27 cellular contexts compared by ENCODE assay signal in the genomic region with DNA sequence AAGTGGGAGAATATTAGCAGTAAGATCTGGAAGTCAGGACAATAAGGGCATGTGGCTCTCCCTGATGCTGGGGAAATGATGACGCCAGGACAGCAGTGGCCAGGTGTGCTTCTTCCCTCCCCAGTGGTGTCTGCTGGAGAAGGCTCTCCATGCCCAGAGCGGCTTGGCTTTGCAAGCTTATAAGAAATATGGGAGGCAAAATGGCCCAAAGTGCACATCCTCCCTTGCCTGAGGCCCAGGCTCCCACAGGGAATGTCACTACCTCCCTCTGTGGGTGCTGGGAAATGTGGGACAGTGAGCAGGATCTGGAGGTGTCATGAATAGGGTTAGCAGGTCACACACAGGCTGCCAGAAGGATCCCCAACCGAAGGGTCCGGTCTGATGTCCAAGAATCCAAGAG. TPM values are rescaled to one million over a fixed set of nuclear protein-coding genes. Genes with fewer than 3 reads are reported as not detected.
"Had no signal": no experiment of that assay in that cellular context is flagged by ENCODE, and none has a peak within 500 bp of the region (broad histone marks: within the 10 kb centered on the region; RNA-seq: fewer than 3 reads in every experiment).

No MANE protein-coding gene starts in this region.

- H3K27ac ChIP-seq: adrenal gland had no signal

- H3K27me3 ChIP-seq: adrenal gland had no signal

- H3K9me3 ChIP-seq: adrenal gland had no signal

- H3K4me3 ChIP-seq: adrenal gland had no signal

- H3K36me3 ChIP-seq: adrenal gland had no signal

- ATAC-seq: activated CD8-positive, alpha-beta T cell treated with anti-CD3 and anti-CD28 coated beads, Interleukin-2, amount 10 ng/mL, durations not matched to agents 7 days and 5 days; activated T-cell treated with anti-CD3 and anti-CD28 coated beads, Interleukin-2, amount 50 U/mL, for 72 hours; PC-3; T-helper 17 cell; WTC11 had no signal

- DNase-seq: activated CD4-positive, alpha-beta T cell treated with anti-CD3 and anti-CD28 coated beads for 48 hours; activated CD4-positive, alpha-beta T cell treated with anti-CD3 and anti-CD28 coated beads, Interleukin-2, amount 50 U/mL, for 4 hours; activated CD4-positive, CD25-positive, alpha-beta regulatory T cell treated with anti-CD3 and anti-CD28 coated beads, Interleukin-2, amount 50 U/mL, for 72 hours; activated CD8-positive, alpha-beta T cell treated with anti-CD3 and anti-CD28 coated beads, Interleukin-2, amount 10 ng/mL, durations not matched to agents 7 days and 5 days; activated naive CD4-positive, alpha-beta T cell treated with anti-CD3 and anti-CD28 coated beads, Interleukin-2, amount 50 U/mL, for 16 hours; activated naive CD8-positive, alpha-beta T cell treated with anti-CD3 and anti-CD28 coated beads, Interleukin-2, amount 10 ng/mL, durations not matched to agents 7 days and 5 days; activated T-cell treated with anti-CD3 and anti-CD28 coated beads, Interleukin-2, amount 50 U/mL, for 72 hours; anterior cingulate cortex; cerebellar nuclear complex; KG1; NCI-H1048; NCI-H146; NCI-H187 treated with DMSO at 0.1 percent for 48 hours; NCI-H2107; NCI-H345; NCI-H510A; NCI-H69; PC-3; SIG-M5; T-helper 17 cell; T-helper 9 cell had no signal

RNA-seq across cellular contexts. Expression of gene ZNF488, which starts 17.1 kb away (rescaled TPM):
- total RNA-seq: activated CD8-positive, alpha-beta T cell treated with anti-CD3 and anti-CD28 coated beads, Interleukin-2, amount 10 ng/mL, durations not matched to agents 7 days and 5 days; activated naive CD8-positive, alpha-beta T cell treated with anti-CD3 and anti-CD28 coated beads, Interleukin-2, amount 10 ng/mL, durations not matched to agents 7 days and 5 days; T-helper 17 cell had no signal

RNA-seq across cellular contexts. Expression of gene RBP3, which starts 53.0 kb away (rescaled TPM):
- total RNA-seq: activated CD8-positive, alpha-beta T cell treated with anti-CD3 and anti-CD28 coated beads, Interleukin-2, amount 10 ng/mL, durations not matched to agents 7 days and 5 days; activated naive CD8-positive, alpha-beta T cell treated with anti-CD3 and anti-CD28 coated beads, Interleukin-2, amount 10 ng/mL, durations not matched to agents 7 days and 5 days; activated T-cell treated with anti-CD3 and anti-CD28 coated beads, Interleukin-2, amount 50 U/mL, for 72 hours; activated T-helper 2 cell treated with anti-CD3 and anti-CD28 coated beads, Interferon-gamma antibody, Interleukin-2, Interleukin-4, amounts not matched to agents 10 μg/mL and 5 μg/mL and 100 μg/mL, durations not matched to agents 14 hours and 24 hours and 36 hours; cardiac septum; LHCN-M2; M059J; PC-3; T-helper 17 cell; WTC11 had no signal
- polyA plus RNA-seq: adrenal gland had no signal
